25 cellular contexts compared by ENCODE assay signal in genomic region chr2:148103946-148104345, GRCh38.
"Had no signal": no experiment of that assay in that cellular context is flagged by ENCODE, and none has a peak within 500 bp of the region (broad histone marks: within the 10 kb centered on the region; RNA-seq: fewer than 3 reads in every experiment).

No MANE protein-coding gene starts in this region.

- H3K9me3 Mint-ChIP-seq: activated CD4-positive, alpha-beta memory T cell treated with anti-CD3 and anti-CD28 coated beads, Interleukin-2, amount 10 ng/mL, durations not matched to agents 7 days and 5 days; activated naive CD4-positive, alpha-beta T cell treated with anti-CD3 and anti-CD28 coated beads for 36 hours; activated T-helper 17 cell treated with anti-CD3 and anti-CD28 coated beads, Interleukin-2, amount 50 U/mL, for 72 hours had no signal

- H3K4me1 ChIP-seq: Peyer's patch, SJCRH30 had no signal

- H3K9me3 ChIP-seq: Peyer's patch, SJCRH30 had no signal

- H3K4me3 Mint-ChIP-seq: activated CD4-positive, alpha-beta memory T cell treated with anti-CD3 and anti-CD28 coated beads, Interleukin-2, amount 10 ng/mL, durations not matched to agents 7 days and 5 days; activated CD4-positive, alpha-beta T cell treated with anti-CD3 and anti-CD28 coated beads for 36 hours; activated naive CD4-positive, alpha-beta T cell treated with anti-CD3 and anti-CD28 coated beads for 36 hours; activated naive CD8-positive, alpha-beta T cell; activated T-helper 17 cell treated with anti-CD3 and anti-CD28 coated beads, Interleukin-2, amount 50 U/mL, for 72 hours; T-helper 17 cell had no signal

- H3K27ac Mint-ChIP-seq: activated CD4-positive, alpha-beta memory T cell treated with anti-CD3 and anti-CD28 coated beads, Interleukin-2, amount 10 ng/mL, durations not matched to agents 7 days and 5 days; activated CD4-positive, alpha-beta T cell treated with anti-CD3 and anti-CD28 coated beads for 36 hours; activated naive CD4-positive, alpha-beta T cell treated with anti-CD3 and anti-CD28 coated beads for 36 hours; activated naive CD8-positive, alpha-beta T cell; activated T-helper 17 cell treated with anti-CD3 and anti-CD28 coated beads, Interleukin-2, amount 50 U/mL, for 72 hours; T-helper 17 cell had no signal

- H3K4me3 ChIP-seq: coronary artery, Peyer's patch, SJCRH30 had no signal

- H3K4me1 Mint-ChIP-seq: activated CD4-positive, alpha-beta memory T cell treated with anti-CD3 and anti-CD28 coated beads, Interleukin-2, amount 10 ng/mL, durations not matched to agents 7 days and 5 days; activated CD4-positive, alpha-beta T cell treated with anti-CD3 and anti-CD28 coated beads for 36 hours; activated T-helper 17 cell treated with anti-CD3 and anti-CD28 coated beads, Interleukin-2, amount 50 U/mL, for 72 hours had no signal

- ATAC-seq: activated CD4-positive, alpha-beta T cell treated with anti-CD3 and anti-CD28 coated beads for 36 hours; activated T-helper 17 cell treated with anti-CD3 and anti-CD28 coated beads, Interleukin-2, amount 50 U/mL, for 72 hours; T-helper 17 cell had no signal

- H3K27me3 ChIP-seq: Peyer's patch, SJCRH30 had no signal

- H3K27ac ChIP-seq: coronary artery, Peyer's patch, RWPE1, SJCRH30 had no signal

- H3K36me3 ChIP-seq: Peyer's patch, SJCRH30 had no signal

- H3K27me3 Mint-ChIP-seq: activated CD4-positive, alpha-beta memory T cell treated with anti-CD3 and anti-CD28 coated beads, Interleukin-2, amount 10 ng/mL, durations not matched to agents 7 days and 5 days; activated CD4-positive, alpha-beta T cell treated with anti-CD3 and anti-CD28 coated beads for 36 hours; activated naive CD8-positive, alpha-beta T cell; activated T-helper 17 cell treated with anti-CD3 and anti-CD28 coated beads, Interleukin-2, amount 50 U/mL, for 72 hours; T-helper 17 cell had no signal

- DNase-seq: activated CD4-positive, alpha-beta memory T cell treated with anti-CD3 and anti-CD28 coated beads, Interleukin-2, amount 10 ng/mL, durations not matched to agents 7 days and 5 days; activated CD4-positive, alpha-beta T cell treated with anti-CD3 and anti-CD28 coated beads for 36 hours; activated CD4-positive, alpha-beta T cell treated with anti-CD3 and anti-CD28 coated beads, Interleukin-2, amount 50 U/mL, for 1 hour; activated CD4-positive, CD25-positive, alpha-beta regulatory T cell; activated gamma-delta T cell; activated naive CD4-positive, alpha-beta T cell treated with anti-CD3 and anti-CD28 coated beads for 36 hours; activated T-cell treated with anti-CD3 and anti-CD28 coated beads for 4 hours; activated T-cell treated with anti-CD3 and anti-CD28 coated beads, Interleukin-2, amount 50 U/mL, for 48 hours; anterior cingulate cortex; Kasumi-1; KBM-7; NCI-H1930; NCI-H446; NCI-H526; NCI-H774; NK-92 treated with Interleukin-12 subunit alpha and Interleukin-12 subunit beta, amount 100 ng/mL, for 24 hours; Peyer's patch; Right ventricle myocardium superior; SJCRH30; T-helper 17 cell; T-helper 9 cell had no signal
